1 cellular context compared by ENCODE assay signal in genomic region chr9:128457207-128457606, GRCh38.
TF ChIP-seq lines count a peak whose summit lies in the region.

No MANE protein-coding gene starts in this region.

TF ChIP-seq in IMR-90, 13 proteins besides CTCF, POLR2A, EP300 and RAD21 (continued from another document):
- TF ChIP-seq ELK1 (IDR thresholded peaks at IDR 0.05; ENCODE audit: borderline replicate concordance, low read depth, low read length): no peak
- TF ChIP-seq MAFK (IDR thresholded peaks at IDR 0.05; ENCODE audit: low read depth, low read length): no peak
